ENCODE assay signal across 19 cellular contexts in genomic region chr9:6922124-6922676, GRCh38.
DNase-seq lines count a peak whose midpoint lies in the region; ATAC-seq, FAIRE-seq and TF ChIP-seq lines count a peak whose summit lies in the region.
"Had no signal": no experiment of that assay in that cellular context is flagged by ENCODE, and none has a peak within 500 bp of the region (broad histone marks: within the 10 kb centered on the region; RNA-seq: fewer than 3 reads in every experiment).

No MANE protein-coding gene starts in this region.

- BruUV-seq in HepG2 (replicated peaks; lab: Mats Ljungman, UMichigan): no TSS peak

- H3K4me2 ChIP-seq in trophoblast cell (ENCODE audit: low read length) (no peak overlapping the region), HepG2 (ENCODE audit: low read depth, low read length) (no peak overlapping the region)

- H3K36me3 Mint-ChIP-seq in activated CD4-positive, alpha-beta memory T cell treated with anti-CD3 and anti-CD28 coated beads, Interleukin-2, amount 10 ng/mL, durations not matched to agents 7 days and 5 days (ENCODE audit: low read depth): peaks cover 43% of the 10 kb centered on the region
- peaks cover 18% of the 10 kb centered on the region for H3K36me3 Mint-ChIP-seq in activated CD4-positive, alpha-beta memory T cell treated with anti-CD3 and anti-CD28 coated beads for 36 hours
- H3K36me3 Mint-ChIP-seq in central memory CD8-positive, alpha-beta T cell (ENCODE audit: insufficient read depth): peaks cover 5% of the 10 kb centered on the region

- CTCF ChIA-PET in activated CD4-positive, alpha-beta memory T cell treated with anti-CD3 and anti-CD28 coated beads, Interleukin-2, amount 10 ng/mL, durations not matched to agents 7 days and 5 days (lab: Charles Lee): no interaction called here
- CTCF ChIA-PET in activated CD4-positive, alpha-beta memory T cell treated with anti-CD3 and anti-CD28 coated beads for 36 hours (lab: Charles Lee): interaction anchor here (0.6 to 1.1 kb wide), 2 partner anchors 13 to 572 kb away, joined by 3 read pairs; no protein-coding TSS in a partner anchor
- CTCF ChIA-PET in HepG2 (lab: Yijun Ruan, JAX; ENCODE audit: low intra/inter-chr PET ratio, low total read pairs): no interaction called here

- no CpG with 5 or more reads among the region's 2 CpGs for WGBS in trophoblast cell (ENCODE audit: extremely low coverage, insufficient coverage, insufficient read length)
- WGBS in HepG2 (ENCODE audit: low lambda C conversion rate): 97% methylated on average over 2 of the region's 2 CpGs

- H3K27ac ChIP-seq in trophoblast cell (ENCODE audit: low read depth, low read length) (no peak overlapping the region), HepG2 (ENCODE audit: extremely low read length, insufficient read depth, low read length) (no peak overlapping the region)
- H3K27ac ChIP-seq: 22Rv1, GM23248 had no signal

- no peak for DNase-seq in activated CD4-positive, alpha-beta memory T cell treated with anti-CD3 and anti-CD28 coated beads, Interleukin-2, amount 10 ng/mL, durations not matched to agents 7 days and 5 days
- no peak for DNase-seq in activated CD4-positive, alpha-beta memory T cell treated with anti-CD3 and anti-CD28 coated beads for 36 hours
- DNase-seq in OCI-M1 (lab: John Stamatoyannopoulos, UW): peak; percentile 88
- no peak for DNase-seq in central memory CD8-positive, alpha-beta T cell (ENCODE audit: low spot score in 2 of 2)
- DNase-seq in trophoblast cell: peak; percentile 11 to 77
- DNase-seq in NAMALWA (ENCODE audit: low spot score): no peak
- DNase-seq in stimulated activated naive CD4-positive, alpha-beta T cell (lab: John Stamatoyannopoulos, UW): no peak
- DNase-seq in HepG2 (ENCODE audit: low spot score): no peak
- DNase-seq: AML-193, GM23248, HCEC 1CT, NCI-H1436, NCI-H2029, NCI-H345, NCI-H524 treated with DMSO at 0.1 percent for 48 hours, PC-3, RPMI8226 had no signal

- H3K4me1 Mint-ChIP-seq in activated CD4-positive, alpha-beta memory T cell treated with anti-CD3 and anti-CD28 coated beads, Interleukin-2, amount 10 ng/mL, durations not matched to agents 7 days and 5 days: peaks cover 45% of the 10 kb centered on the region
- peaks cover 54% of the 10 kb centered on the region for H3K4me1 Mint-ChIP-seq in activated CD4-positive, alpha-beta memory T cell treated with anti-CD3 and anti-CD28 coated beads for 36 hours (ENCODE audit: low read depth)
- peaks cover 83% of the 10 kb centered on the region for H3K4me1 Mint-ChIP-seq in central memory CD8-positive, alpha-beta T cell

- in situ Hi-C loops in HepG2 (cut with HindIII; ENCODE audit: extremely low pct_ligation_motif_present, low pct_unique_long_range_greater_than_20kb): loop anchor here (25.0 kb wide), 2 partner anchors 265 to 615 kb away; no protein-coding TSS in a partner anchor

- no peak overlapping the region for H2AFZ ChIP-seq in trophoblast cell (ENCODE audit: insufficient read depth, low read length, poor library complexity)
- no peak overlapping the region for H2AFZ ChIP-seq in HepG2 (ENCODE audit: low read length)
- H2AFZ ChIP-seq: GM23248 had no signal

- H2AK5ac ChIP-seq in trophoblast cell (ENCODE audit: low read length): no peak overlapping the region

- no peak for TF ChIP-seq RAD21 in HepG2 (CRISPR knock-in tag; IDR thresholded peaks at IDR 0.05)

- no peak for TF ChIP-seq CTCF in HepG2 (CRISPR knock-in tag; IDR thresholded peaks at IDR 0.05)

- no peaks in the 10 kb centered on the region for H3K27me3 ChIP-seq in trophoblast cell (ENCODE audit: insufficient read depth, low read length)
- no peaks in the 10 kb centered on the region; a peak in 1 of 5 replicates for H3K27me3 ChIP-seq in HepG2 (ENCODE audit: control insufficient read depth in 1 of 2, insufficient read depth in 2 of 2, low read length in 2 of 2)

- TF ChIP-seq EP300 in HepG2 (IDR thresholded peaks at IDR 0.05; ENCODE audit: low read depth in 2 of 2, low read length in 2 of 2) (no peak), HepG2 (CRISPR knock-in tag; IDR thresholded peaks at IDR 0.05; ENCODE audit: borderline replicate concordance) (no peak)

- H3K9me3 Mint-ChIP-seq in activated CD4-positive, alpha-beta memory T cell treated with anti-CD3 and anti-CD28 coated beads, Interleukin-2, amount 10 ng/mL, durations not matched to agents 7 days and 5 days: peaks cover 6% of the 10 kb centered on the region
- no peaks in the 10 kb centered on the region for H3K9me3 Mint-ChIP-seq in activated CD4-positive, alpha-beta memory T cell treated with anti-CD3 and anti-CD28 coated beads for 36 hours
- no peaks in the 10 kb centered on the region for H3K9me3 Mint-ChIP-seq in central memory CD8-positive, alpha-beta T cell

- H3K14ac ChIP-seq in trophoblast cell (ENCODE audit: low read length): no peak overlapping the region

- H4K20me1 ChIP-seq in HepG2 (ENCODE audit: insufficient read depth, low read length): no peaks in the 10 kb centered on the region

- no peaks in the 10 kb centered on the region for H3K9me3 ChIP-seq in trophoblast cell (ENCODE audit: insufficient read depth, low read depth, low read length)
- H3K9me3 ChIP-seq in HepG2 (ENCODE audit: low read length): no peaks in the 10 kb centered on the region

- H3K4me1 ChIP-seq in trophoblast cell (ENCODE audit: control insufficient read depth in 1 of 2, insufficient read depth in 2 of 2, low read length in 2 of 2) (peaks cover 0 to 4% of the 10 kb centered on the region in 2 experiments), HepG2 (ENCODE audit: insufficient read depth, low read length) (peaks cover 41% of the 10 kb centered on the region)

- H3K9ac ChIP-seq in trophoblast cell (ENCODE audit: low read length) (no peak overlapping the region), HepG2 (ENCODE audit: insufficient read depth, low read depth, low read length) (no peak overlapping the region)
- H3K9ac ChIP-seq: GM23248 had no signal

- no peak overlapping the region for H4K8ac ChIP-seq in trophoblast cell (ENCODE audit: low read depth, low read length)

- no peak overlapping the region for H2BK120ac ChIP-seq in trophoblast cell (ENCODE audit: insufficient read depth, low read length, poor library complexity)

- H3K4me3 Mint-ChIP-seq in activated CD4-positive, alpha-beta memory T cell treated with anti-CD3 and anti-CD28 coated beads, Interleukin-2, amount 10 ng/mL, durations not matched to agents 7 days and 5 days: no peak overlapping the region
- no peak overlapping the region for H3K4me3 Mint-ChIP-seq in activated CD4-positive, alpha-beta memory T cell treated with anti-CD3 and anti-CD28 coated beads for 36 hours
- H3K4me3 Mint-ChIP-seq in central memory CD8-positive, alpha-beta T cell: no peak overlapping the region
- H3K4me3 Mint-ChIP-seq: CD14-positive monocyte had no signal

- H3K36me3 ChIP-seq in trophoblast cell (ENCODE audit: control insufficient read depth in 1 of 2, insufficient read depth in 2 of 2, low read length in 2 of 2) (peaks cover 0 to 3% of the 10 kb centered on the region in 2 experiments), HepG2 (replicated peaks in 1 of 2; ENCODE audit: control insufficient read depth in 1 of 2, insufficient read depth in 2 of 2, low read length in 2 of 2) (peaks cover 2 to 6% of the 10 kb centered on the region in 2 experiments; a peak in 2 of 5 replicates)

- no peak for FAIRE-seq in HepG2 (lab: Jason Lieb, UNC)

- H3K4ac ChIP-seq in trophoblast cell (ENCODE audit: low read depth, low read length): no peak overlapping the region

- ATAC-seq in central memory CD8-positive, alpha-beta T cell (replicated peaks; ENCODE audit: extremely low read depth, poor library complexity, severe bottlenecking): no peak
- ATAC-seq in HepG2: no peak
- ATAC-seq: PC-3 had no signal

- TF ChIP-seq POLR2A in HepG2 (IDR thresholded peaks at IDR 0.05; ENCODE audit: insufficient read depth in 1 of 2, low read depth in 2 of 2, low read length in 2 of 2): no peak

- no peak overlapping the region for H4K91ac ChIP-seq in trophoblast cell (ENCODE audit: low read depth, low read length)

- H3K4me3 ChIP-seq in trophoblast cell (ENCODE audit: low read depth, low read length) (no peak overlapping the region), HepG2 (replicated peaks in 1 of 3; ENCODE audit: insufficient read depth in 1 of 3, low read depth in 2 of 3, low read length in 3 of 3) (no peak overlapping the region)
- H3K4me3 ChIP-seq: GM23248 had no signal

- H3K23ac ChIP-seq in trophoblast cell (ENCODE audit: low read length): no peak overlapping the region

- no peak overlapping the region for H4K12ac ChIP-seq in trophoblast cell (ENCODE audit: low read depth, low read length)

- H3K79me2 ChIP-seq in trophoblast cell (ENCODE audit: control insufficient read depth, insufficient read depth, low read length, poor library complexity): no peaks in the 10 kb centered on the region
- H3K79me2 ChIP-seq in HepG2 (ENCODE audit: insufficient read depth, low read length): no peaks in the 10 kb centered on the region

- no peak overlapping the region for H2BK12ac ChIP-seq in trophoblast cell (ENCODE audit: low read length)

- peak overlapping the region; percentile 44 for H3K27ac Mint-ChIP-seq in activated CD4-positive, alpha-beta memory T cell treated with anti-CD3 and anti-CD28 coated beads, Interleukin-2, amount 10 ng/mL, durations not matched to agents 7 days and 5 days
- no peak overlapping the region for H3K27ac Mint-ChIP-seq in activated CD4-positive, alpha-beta memory T cell treated with anti-CD3 and anti-CD28 coated beads for 36 hours
- peak overlapping the region; percentile 11 for H3K27ac Mint-ChIP-seq in central memory CD8-positive, alpha-beta T cell (ENCODE audit: low read depth)

- POLR2A ChIA-PET in activated CD4-positive, alpha-beta memory T cell treated with anti-CD3 and anti-CD28 coated beads, Interleukin-2, amount 10 ng/mL, durations not matched to agents 7 days and 5 days (lab: Charles Lee): no interaction called here
- POLR2A ChIA-PET in activated CD4-positive, alpha-beta memory T cell treated with anti-CD3 and anti-CD28 coated beads for 36 hours (lab: Charles Lee): no interaction called here
- POLR2A ChIA-PET in HepG2 (lab: Yijun Ruan, JAX): no interaction called here

- no peaks in the 10 kb centered on the region for H3K27me3 Mint-ChIP-seq in activated CD4-positive, alpha-beta memory T cell treated with anti-CD3 and anti-CD28 coated beads, Interleukin-2, amount 10 ng/mL, durations not matched to agents 7 days and 5 days
- H3K27me3 Mint-ChIP-seq in activated CD4-positive, alpha-beta memory T cell treated with anti-CD3 and anti-CD28 coated beads for 36 hours: no peaks in the 10 kb centered on the region
- H3K27me3 Mint-ChIP-seq in central memory CD8-positive, alpha-beta T cell: no peaks in the 10 kb centered on the region

- no peaks in the 10 kb centered on the region for H3K79me1 ChIP-seq in trophoblast cell (ENCODE audit: low read length)

- intact Hi-C loops in activated CD4-positive, alpha-beta memory T cell treated with anti-CD3 and anti-CD28 coated beads for 36 hours (cut with micrococcal nuclease): no loop called here
- intact Hi-C loops in HepG2 (cut with micrococcal nuclease; ENCODE audit: unreplicated experiment): no loop called here

- H3K18ac ChIP-seq in trophoblast cell (ENCODE audit: low read length): no peak overlapping the region

- H2BK5ac ChIP-seq in trophoblast cell (ENCODE audit: low read depth, low read length, poor library complexity): no peak overlapping the region

Comparison
In these comparisons a context has a peak if more than half of its experiments do, and no peak if none do; other contexts are left out.
1. DNase-seq: peak in OCI-M1 (single experiment) and trophoblast cell (2 of 2); none in activated CD4-positive, alpha-beta memory T cell treated with anti-CD3 and anti-CD28 coated beads, Interleukin-2, amount 10 ng/mL, durations not matched to agents 7 days and 5 days (single experiment), activated CD4-positive, alpha-beta memory T cell treated with anti-CD3 and anti-CD28 coated beads for 36 hours (single experiment), central memory CD8-positive, alpha-beta T cell (0 of 2), NAMALWA (single experiment), stimulated activated naive CD4-positive, alpha-beta T cell (0 of 6) and HepG2 (single experiment).